27 cellular contexts compared by ENCODE assay signal in genomic region chr11:106568632-106569031, GRCh38.
DNase-seq lines count a peak whose midpoint lies in the region; TF ChIP-seq lines count a peak whose summit lies in the region.
"Had no signal": no experiment of that assay in that cellular context is flagged by ENCODE, and none has a peak within 500 bp of the region (broad histone marks: within the 10 kb centered on the region; RNA-seq: fewer than 3 reads in every experiment).

No MANE protein-coding gene starts in this region.

- H4K20me1 ChIP-seq in neural cell (ENCODE audit: insufficient read depth): no peaks in the 10 kb centered on the region
- H4K20me1 ChIP-seq: BLaER1; BLaER1 treated with 17β-estradiol and CSF1 and Interleukin-3, amounts not matched to agents 10 nM and 100 nM had no signal

- no peak overlapping the region for H3K9ac ChIP-seq in neural cell (ENCODE audit: low read length)
- H3K9ac ChIP-seq: BLaER1; BLaER1 treated with 17β-estradiol and CSF1 and Interleukin-3, amounts not matched to agents 10 nM and 100 nM had no signal

- no peak overlapping the region for H3K27ac ChIP-seq in neural cell (ENCODE audit: low read length)
- H3K27ac ChIP-seq: 22Rv1; A549; BLaER1; BLaER1 treated with 17β-estradiol and CSF1 and Interleukin-3, amounts not matched to agents 10 nM and 100 nM; C4-2B had no signal

- H3K79me2 ChIP-seq in neural cell (replicated peaks; ENCODE audit: insufficient read depth, low read length): no peaks in the 10 kb centered on the region

- H2AFZ ChIP-seq in neural cell (ENCODE audit: low read depth, low read length): no peak overlapping the region

- no peak overlapping the region for H3K4me2 ChIP-seq in neural cell (ENCODE audit: low read length)
- H3K4me2 ChIP-seq: A549; BLaER1; BLaER1 treated with 17β-estradiol and CSF1 and Interleukin-3, amounts not matched to agents 10 nM and 100 nM had no signal

- no peak for DNase-seq in MG63
- DNase-seq: 8988T; ACHN; AML-193; BE2C; C1 segment of cervical spinal cord; Caco-2; Calu3; CD4-positive, alpha-beta memory T cell; CD4-positive, alpha-beta T cell; CD4-positive, CD25-positive, alpha-beta regulatory T cell; CD8-positive, alpha-beta memory T cell; CD8-positive, alpha-beta T cell; COR-L47; DMS 273 treated with DMSO at 0.1 percent for 48 hours; DMS153; DMS53; DMS79; DMS79 treated with DMSO at 0.1 percent for 48 hours; DND-41; EL had no signal

- no peaks in the 10 kb centered on the region for H3K36me3 ChIP-seq in neural cell (ENCODE audit: insufficient read depth, low read length)
- no peaks in the 10 kb centered on the region for H3K36me3 ChIP-seq in MG63
- H3K36me3 ChIP-seq: BE2C; BLaER1; BLaER1 treated with 17β-estradiol and CSF1 and Interleukin-3, amounts not matched to agents 10 nM and 100 nM had no signal

- no peaks in the 10 kb centered on the region for H3K9me3 ChIP-seq in neural cell (ENCODE audit: low read length)
- H3K9me3 ChIP-seq in MG63: no peaks in the 10 kb centered on the region
- H3K9me3 ChIP-seq: A549, BE2C had no signal

- H3K27me3 ChIP-seq in neural cell (ENCODE audit: insufficient read depth, low read depth, low read length): no peaks in the 10 kb centered on the region
- H3K27me3 ChIP-seq in MG63: no peaks in the 10 kb centered on the region
- H3K27me3 ChIP-seq: BE2C; BLaER1; BLaER1 treated with 17β-estradiol and CSF1 and Interleukin-3, amounts not matched to agents 10 nM and 100 nM had no signal

- no peaks in the 10 kb centered on the region for H3F3A ChIP-seq in neural cell (ENCODE audit: insufficient read depth, low read length, poor library complexity, severe bottlenecking)

- TF ChIP-seq CTCF in neural cell (IDR thresholded peaks at IDR 0.05; ENCODE audit: poor library complexity, severe bottlenecking): no peak

- no peak overlapping the region for H3K4me3 ChIP-seq in neural cell (ENCODE audit: low read length)
- H3K4me3 ChIP-seq in MG63: no peak overlapping the region
- H3K4me3 ChIP-seq: A549; BLaER1; BLaER1 treated with 17β-estradiol and CSF1 and Interleukin-3, amounts not matched to agents 10 nM and 100 nM had no signal

- no peak for TF ChIP-seq RAD21 in neural cell (conservative IDR thresholded peaks at IDR 0.05)

- H3K9me2 ChIP-seq in neural cell (ENCODE audit: insufficient read depth, low read length): no peaks in the 10 kb centered on the region

- TF ChIP-seq EP300 in neural cell (conservative IDR thresholded peaks at IDR 0.05; ENCODE audit: poor library complexity, severe bottlenecking): peak; percentile 88

TF ChIP-seq in neural cell, 6 proteins besides CTCF, POLR2A, EP300 and RAD21:
- TF ChIP-seq MXI1 (conservative IDR thresholded peaks at IDR 0.05; ENCODE audit: poor library complexity, severe bottlenecking) (no peak), POLR2AphosphoS5 (IDR thresholded peaks at IDR 0.05) (peak; percentile 32), EZH2 (IDR thresholded peaks at IDR 0.05; ENCODE audit: borderline replicate concordance, insufficient read depth, low read length, poor library complexity, severe bottlenecking) (no peak)
